Comparison of ENCODE assay signal across 28 cellular contexts in the genomic region with DNA sequence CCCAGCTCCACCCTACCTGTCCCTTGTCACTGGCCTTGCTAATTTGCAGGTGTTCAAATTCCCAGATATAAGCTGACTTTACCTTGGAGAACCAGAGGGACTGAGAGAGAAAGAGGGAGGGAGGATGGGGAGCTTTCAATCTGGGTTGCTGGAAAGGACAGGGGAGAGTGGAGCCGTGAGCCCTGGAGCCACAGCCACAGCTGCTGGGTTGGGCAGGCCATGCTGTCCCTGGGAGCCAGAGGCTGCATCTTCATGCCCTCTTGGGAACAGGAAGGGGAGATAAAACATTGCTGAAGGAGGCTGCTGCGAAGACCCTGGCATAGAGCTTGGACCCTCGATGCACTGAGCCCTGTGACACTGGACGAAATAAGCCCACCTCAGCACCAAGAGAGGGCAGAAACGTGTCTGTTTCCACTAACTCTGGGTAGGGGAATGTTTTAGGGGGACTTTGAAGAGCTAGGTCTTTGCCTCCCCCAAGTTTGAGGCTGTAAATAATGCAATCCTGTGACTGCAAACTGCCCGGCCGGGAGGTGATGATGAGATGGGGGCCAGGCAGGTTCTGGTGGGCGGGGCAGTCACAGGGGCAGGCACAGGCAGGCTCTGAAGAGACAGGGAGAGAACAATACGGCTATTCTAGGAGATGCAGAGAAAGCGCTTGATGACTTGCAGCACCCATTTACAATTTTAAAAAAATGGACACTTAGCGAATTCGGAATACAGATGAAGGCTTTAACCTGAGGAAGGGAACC. TPM values are rescaled to one million over a fixed set of nuclear protein-coding genes. Genes with fewer than 3 reads are reported as not detected.
DNase-seq lines count a peak whose midpoint lies in the region; FAIRE-seq and TF ChIP-seq lines count a peak whose summit lies in the region.
"Had no signal": no experiment of that assay in that cellular context is flagged by ENCODE, and none has a peak within 500 bp of the region (broad histone marks: within the 10 kb centered on the region; RNA-seq: fewer than 3 reads in every experiment).

No MANE protein-coding gene starts in this region.

- no peak overlapping the region for H2BK120ac ChIP-seq in neuronal stem cell (ENCODE audit: low read depth, low read length)

- H3K4me2 ChIP-seq in neuronal stem cell (ENCODE audit: insufficient read depth, low read length, poor library complexity, severe bottlenecking): no peak overlapping the region
- H3K4me2 ChIP-seq: smooth muscle cell had no signal

- peak; percentile 31 for DNase-seq in activated effector memory CD4-positive, alpha-beta T cell treated with anti-CD3 and anti-CD28 coated beads, Interleukin-2, amount 50 U/mL, for 16 hours
- no peak for DNase-seq in activated effector memory CD4-positive, alpha-beta T cell treated with Interleukin-2 at 50 U/mL for 16 hours
- DNase-seq in caudate nucleus (lab: John Stamatoyannopoulos, UW): peak in 5 of 61 donors; percentile 19 to 68 (median 38)
- no peak for DNase-seq in neuronal stem cell (ENCODE audit: low spot score)
- peak; percentile 18 for DNase-seq in type B pancreatic cell (ENCODE audit: extremely low spot score, unreplicated experiment)
- DNase-seq in urothelium cell line (ENCODE audit: low spot score): no peak
- no peak for DNase-seq in activated naive CD8-positive, alpha-beta T cell treated with anti-CD3 and anti-CD28 coated beads for 36 hours
- DNase-seq in NCI-H2196 (lab: John Stamatoyannopoulos, UW; ENCODE audit: unreplicated experiment): no peak
- DNase-seq: activated CD4-positive, CD25-positive, alpha-beta regulatory T cell treated with anti-CD3 and anti-CD28 coated beads, Interleukin-2, amount 50 U/mL, for 72 hours; activated CD8-positive, alpha-beta T cell treated with anti-CD3 and anti-CD28 coated beads, Interleukin-2, amount 10 ng/mL, durations not matched to agents 7 days and 5 days; activated naive CD4-positive, alpha-beta T cell treated with anti-CD3 and anti-CD28 coated beads, Interleukin-2, amount 10 ng/mL, durations not matched to agents 7 days and 5 days; activated T-cell treated with anti-CD3 and anti-CD28 coated beads, Interleukin-2, amount 50 U/mL, for 24 hours; BE2C; effector CD4-positive, alpha-beta T cell; GM23248; NCI-H1694; NCI-H2227 treated with DMSO at 0.1 percent for 48 hours; NCI-H774; nephron progenitor cell; OCI-M1; Right ventricle myocardium superior; stimulated activated CD4-positive, alpha-beta T cell treated with anti-CD3 and anti-CD28 coated beads, Interleukin-2, amount 100 ng/mL, for 48 hours; stimulated activated naive CD4-positive, alpha-beta T cell had no signal

- no peak overlapping the region for H3K4me3 Mint-ChIP-seq in type B pancreatic cell
- no peak overlapping the region for H3K4me3 Mint-ChIP-seq in activated naive CD8-positive, alpha-beta T cell treated with anti-CD3 and anti-CD28 coated beads for 36 hours
- H3K4me3 Mint-ChIP-seq: activated CD8-positive, alpha-beta T cell treated with anti-CD3 and anti-CD28 coated beads, Interleukin-2, amount 10 ng/mL, durations not matched to agents 7 days and 5 days; activated naive CD4-positive, alpha-beta T cell treated with anti-CD3 and anti-CD28 coated beads, Interleukin-2, amount 10 ng/mL, durations not matched to agents 7 days and 5 days; activated T-cell treated with anti-CD3 and anti-CD28 coated beads, Interleukin-2, amount 50 U/mL, for 24 hours; central memory CD8-positive, alpha-beta T cell; nephron progenitor cell had no signal

- H3K9me3 Mint-ChIP-seq in type B pancreatic cell: no peaks in the 10 kb centered on the region
- no peaks in the 10 kb centered on the region for H3K9me3 Mint-ChIP-seq in activated naive CD8-positive, alpha-beta T cell treated with anti-CD3 and anti-CD28 coated beads for 36 hours
- H3K9me3 Mint-ChIP-seq: activated naive CD4-positive, alpha-beta T cell treated with anti-CD3 and anti-CD28 coated beads, Interleukin-2, amount 10 ng/mL, durations not matched to agents 7 days and 5 days; activated T-cell treated with anti-CD3 and anti-CD28 coated beads, Interleukin-2, amount 50 U/mL, for 24 hours; central memory CD8-positive, alpha-beta T cell; nephron progenitor cell had no signal

- H2AK5ac ChIP-seq in neuronal stem cell (ENCODE audit: low read depth, low read length): no peak overlapping the region

- H2BK12ac ChIP-seq in neuronal stem cell (ENCODE audit: low read length): no peak overlapping the region

- WGBS in neuronal stem cell (ENCODE audit: extremely low coverage in 2 of 2, insufficient read length in 2 of 2, insufficient replicate concordance in 1 of 2), 2 donors: no CpG with 5 or more reads among the region's 12 CpGs

- no peaks in the 10 kb centered on the region for H3K36me3 ChIP-seq in neuronal stem cell (replicated peaks in 1 of 2; ENCODE audit: control insufficient read depth in 2 of 2, insufficient read depth in 2 of 2, low read length in 2 of 2)
- H3K36me3 ChIP-seq: BE2C, left lung, tibial artery had no signal

- peaks cover 0 to 56% (median 0%) of the 10 kb centered on the region in 3 experiments for H3K27me3 ChIP-seq in neuronal stem cell (ENCODE audit: control insufficient read depth in 3 of 3, insufficient read depth in 3 of 3, low read depth in 1 of 3, low read length in 3 of 3)
- H3K27me3 ChIP-seq: BE2C had no signal

- peaks cover 42% of the 10 kb centered on the region for H3K27me3 Mint-ChIP-seq in type B pancreatic cell
- H3K27me3 Mint-ChIP-seq in activated naive CD8-positive, alpha-beta T cell treated with anti-CD3 and anti-CD28 coated beads for 36 hours: peaks cover 4% of the 10 kb centered on the region

- no peak overlapping the region for H3K9ac ChIP-seq in neuronal stem cell (ENCODE audit: low read depth, low read length, poor library complexity)
- H3K9ac ChIP-seq: GM23248 had no signal

- no peak overlapping the region for H2BK5ac ChIP-seq in neuronal stem cell (ENCODE audit: low read length)

- H2AFZ ChIP-seq in neuronal stem cell (ENCODE audit: low read length): no peak overlapping the region
- H2AFZ ChIP-seq: GM23248 had no signal

- peak overlapping the region; percentile 33 for H3K14ac ChIP-seq in neuronal stem cell (ENCODE audit: low read length)

- H3K27ac Mint-ChIP-seq in type B pancreatic cell: no peak overlapping the region
- H3K27ac Mint-ChIP-seq in activated naive CD8-positive, alpha-beta T cell treated with anti-CD3 and anti-CD28 coated beads for 36 hours: no peak overlapping the region
- H3K27ac Mint-ChIP-seq: activated CD8-positive, alpha-beta T cell treated with anti-CD3 and anti-CD28 coated beads, Interleukin-2, amount 10 ng/mL, durations not matched to agents 7 days and 5 days; activated naive CD4-positive, alpha-beta T cell treated with anti-CD3 and anti-CD28 coated beads, Interleukin-2, amount 10 ng/mL, durations not matched to agents 7 days and 5 days; activated T-cell treated with anti-CD3 and anti-CD28 coated beads, Interleukin-2, amount 50 U/mL, for 24 hours; nephron progenitor cell had no signal

- no peak overlapping the region for H3K4ac ChIP-seq in neuronal stem cell (ENCODE audit: low read length)

- no peaks in the 10 kb centered on the region for H3K4me1 Mint-ChIP-seq in type B pancreatic cell (ENCODE audit: unreplicated experiment)
- no peaks in the 10 kb centered on the region for H3K4me1 Mint-ChIP-seq in activated naive CD8-positive, alpha-beta T cell treated with anti-CD3 and anti-CD28 coated beads for 36 hours
- H3K4me1 Mint-ChIP-seq: activated naive CD4-positive, alpha-beta T cell treated with anti-CD3 and anti-CD28 coated beads, Interleukin-2, amount 10 ng/mL, durations not matched to agents 7 days and 5 days; central memory CD8-positive, alpha-beta T cell had no signal

- H3K18ac ChIP-seq in neuronal stem cell (ENCODE audit: low read length): no peak overlapping the region

- no peak overlapping the region for H4K8ac ChIP-seq in neuronal stem cell (ENCODE audit: low read depth, low read length)

- H3K9me3 ChIP-seq in neuronal stem cell (replicated peaks in 1 of 2; ENCODE audit: control insufficient read depth in 2 of 2, insufficient read depth in 1 of 2, low read depth in 1 of 2, low read length in 2 of 2): no peaks in the 10 kb centered on the region
- H3K9me3 ChIP-seq: BE2C, Caco-2, left lung, tibial artery had no signal

- no peak overlapping the region for H4K91ac ChIP-seq in neuronal stem cell (ENCODE audit: low read depth, low read length, poor library complexity)

- no peak for FAIRE-seq in urothelium cell line (lab: Jason Lieb, UNC)

- no peaks in the 10 kb centered on the region for H3K36me3 Mint-ChIP-seq in type B pancreatic cell
- no peaks in the 10 kb centered on the region for H3K36me3 Mint-ChIP-seq in activated naive CD8-positive, alpha-beta T cell treated with anti-CD3 and anti-CD28 coated beads for 36 hours
- H3K36me3 Mint-ChIP-seq: activated naive CD4-positive, alpha-beta T cell treated with anti-CD3 and anti-CD28 coated beads, Interleukin-2, amount 10 ng/mL, durations not matched to agents 7 days and 5 days had no signal

- no peak overlapping the region for H2BK15ac ChIP-seq in neuronal stem cell (ENCODE audit: low read length)

- H3K23ac ChIP-seq in neuronal stem cell (ENCODE audit: low read depth, low read length, poor library complexity): no peak overlapping the region

- no peak overlapping the region for H3K4me3 ChIP-seq in neuronal stem cell (ENCODE audit: low read length in 2 of 2)
- H3K4me3 ChIP-seq: GM23248, left lung, smooth muscle cell, tibial artery had no signal

- peaks cover 2% of the 10 kb centered on the region for H3K79me1 ChIP-seq in neuronal stem cell (ENCODE audit: low read depth, low read length)

- H3K4me1 ChIP-seq in neuronal stem cell (ENCODE audit: control insufficient read depth in 2 of 2, insufficient read depth in 1 of 2, low read depth in 1 of 2, low read length in 2 of 2): no peaks in the 10 kb centered on the region
- H3K4me1 ChIP-seq: BE2C, Caco-2, left lung had no signal

- no peak for TF ChIP-seq CTCF in type B pancreatic cell (conservative IDR thresholded peaks at IDR 0.05)

- H3K27ac ChIP-seq in caudate nucleus (ENCODE audit: low read depth, low read length) (peak overlapping the region; percentile 60), neuronal stem cell (replicated peaks; ENCODE audit: low read length) (no peak overlapping the region)
- H3K27ac ChIP-seq: GM23248, left lung, tibial artery had no signal

RNA-seq across cellular contexts. Expression of gene JAKMIP3, which starts 5.8 kb away (rescaled TPM):
- 0.20 TPM for polyA plus RNA-seq in neuronal stem cell (2013, experiment 1 of 2)
- 0.22 TPM for polyA plus RNA-seq in neuronal stem cell (2013, experiment 2 of 2)
- total RNA-seq in type B pancreatic cell (ENCODE audit: low replicate concordance): 0.10 and 0.19 TPM in 2 replicates
- under 1 TPM; 0.21 to 0.28 TPM for total RNA-seq in activated naive CD8-positive, alpha-beta T cell treated with anti-CD3 and anti-CD28 coated beads for 36 hours
- total RNA-seq: GM23248, smooth muscle cell had no signal

Comparison
In these comparisons a context has a peak if more than half of its experiments do, and no peak if none do; other contexts are left out.
1. DNase-seq: peak in activated effector memory CD4-positive, alpha-beta T cell treated with anti-CD3 and anti-CD28 coated beads, Interleukin-2, amount 50 U/mL, for 16 hours (single experiment) and type B pancreatic cell (single experiment); none in activated effector memory CD4-positive, alpha-beta T cell treated with Interleukin-2 at 50 U/mL for 16 hours (single experiment), neuronal stem cell (single experiment), urothelium cell line (single experiment), activated naive CD8-positive, alpha-beta T cell treated with anti-CD3 and anti-CD28 coated beads for 36 hours (single experiment) and NCI-H2196 (single experiment).